ENCODE assay signal across 1 cellular context in genomic region chr7:127651556-127652332, GRCh38.
TF ChIP-seq lines count a peak whose summit lies in the region.

Gene SND1 (plus strand): TSS chr7:127652194. CDS start chr7:127652374, 180 bp downstream.

TF ChIP-seq in GM23338, 12 proteins besides CTCF, POLR2A, EP300 and RAD21 (continued from another document):
- no peak for TF ChIP-seq ZNF462 (CRISPR knock-in tag; IDR thresholded peaks at IDR 0.05)
- no peak; the same call in 1 of the 2 replicates for TF ChIP-seq NANOG (IDR thresholded peaks at IDR 0.05; ENCODE audit: borderline replicate concordance)
TF ChIP-seq in GM23338: peak in this region for 3.
